8 cellular contexts compared by ENCODE assay signal in genomic region chr22:48968201-48968959, GRCh38.
DNase-seq lines count a peak whose midpoint lies in the region; ATAC-seq and TF ChIP-seq lines count a peak whose summit lies in the region.

No MANE protein-coding gene starts in this region.

- in situ Hi-C loops in astrocyte of the cerebellum (cut with HindIII; ENCODE audit: low sequenced_read_pairs): no loop called here

- DNase-seq in DMS153 treated with DMSO at 0.1 percent for 48 hours (lab: John Stamatoyannopoulos, UW; ENCODE audit: unreplicated experiment) (peak; percentile 44), astrocyte of the cerebellum (ENCODE audit: low read depth) (no peak), nephron progenitor cell (no peak)
- DNase-seq in activated CD8-positive, alpha-beta memory T cell treated with anti-CD3 and anti-CD28 coated beads, Interleukin-2, amount 50 U/mL, for 48 hours: no peak

- ATAC-seq in HG02885 (IDR thresholded peaks at IDR 0.05; ENCODE audit: poor library complexity, unreplicated experiment) (no peak), HG03196 (IDR thresholded peaks at IDR 0.05; ENCODE audit: unreplicated experiment) (no peak), GM21619 (IDR thresholded peaks at IDR 0.05; ENCODE audit: unreplicated experiment) (no peak)

- no peak overlapping the region for H3K4me3 Mint-ChIP-seq in nephron progenitor cell

- peak; percentile 66 for TF ChIP-seq CTCF in LNCAP (IDR thresholded peaks at IDR 0.05)
- TF ChIP-seq CTCF in astrocyte of the cerebellum (IDR thresholded peaks at IDR 0.05; ENCODE audit: low read depth, low read length, missing control alignments): peak; percentile 37
- TF ChIP-seq CTCF in nephron progenitor cell (IDR thresholded peaks at IDR 0.05): peak; percentile 63

- H3K27me3 Mint-ChIP-seq in nephron progenitor cell (ENCODE audit: low read depth, poor library complexity): peaks cover 33% of the 10 kb centered on the region

- H3K4me1 Mint-ChIP-seq in nephron progenitor cell: no peaks in the 10 kb centered on the region

- H3K4me3 ChIP-seq in astrocyte of the cerebellum (ENCODE audit: low read depth, low read length): no peak overlapping the region

- no peak overlapping the region for H3K27ac Mint-ChIP-seq in nephron progenitor cell

- H3K36me3 Mint-ChIP-seq in nephron progenitor cell (ENCODE audit: low read depth): no peaks in the 10 kb centered on the region

- no peaks in the 10 kb centered on the region for H3K9me3 Mint-ChIP-seq in nephron progenitor cell
